Comparison of ENCODE assay signal across 9 cellular contexts in genomic region chr5:132459983-132460834, GRCh38. TPM values are rescaled to one million over a fixed set of nuclear protein-coding genes. Genes with fewer than 3 reads are reported as not detected.
DNase-seq lines count a peak whose midpoint lies in the region; ATAC-seq, FAIRE-seq and TF ChIP-seq lines count a peak whose summit lies in the region.
"Had no signal": no experiment of that assay in that cellular context is flagged by ENCODE, and none has a peak within 500 bp of the region (broad histone marks: within the 10 kb centered on the region; RNA-seq: fewer than 3 reads in every experiment).

No MANE protein-coding gene starts in this region.

- TF ChIP-seq CTCF in choroid plexus epithelial cell (conservative IDR thresholded peaks at IDR 0.05; ENCODE audit: low read depth, low read length) (peak; percentile 48), kidney (IDR thresholded peaks at IDR 0.05; ENCODE audit: borderline replicate concordance, extremely low read depth, insufficient read depth) (no peak)

- no peak overlapping the region for H3K4me3 ChIP-seq in choroid plexus epithelial cell (ENCODE audit: low read depth, low read length)
- no peak overlapping the region for H3K4me3 ChIP-seq in kidney (ENCODE audit: low read length in 2 of 2)
- H3K4me3 ChIP-seq in MG63, result no peak overlapping the region

- DNase-seq in NCI-H1092 treated with DMSO at 0.1 percent for 48 hours (lab: John Stamatoyannopoulos, UW) (peak; percentile 1), NCI-H1092 (lab: John Stamatoyannopoulos, UW) (no peak), NCI-H774 (lab: John Stamatoyannopoulos, UW) (peak; percentile 86), choroid plexus epithelial cell (ENCODE audit: low read depth) (peak; percentile 61), sciatic nerve (ENCODE audit: low spot score) (peak; percentile 56), GM03348 (ENCODE audit: low spot score) (no peak), kidney (no peak), MG63 (no peak)
- DNase-seq: RPMI8226 had no signal

- no peaks in the 10 kb centered on the region for H3K27me3 ChIP-seq in MG63

- peaks cover 24 to 46% of the 10 kb centered on the region in 2 donors for H3K4me1 ChIP-seq in kidney (ENCODE audit: control insufficient read depth in 1 of 2, insufficient read depth in 1 of 2, low read depth in 1 of 2, low read length in 2 of 2)

- no peak overlapping the region for H3K27ac ChIP-seq in kidney (ENCODE audit: low read depth in 2 of 2, low read length in 2 of 2)

- intact Hi-C loops in sciatic nerve (cut with DNase I), result no loop called here
- intact Hi-C loops in kidney (cut with DNase I), result no loop called here

- no peak overlapping the region for H3K9ac ChIP-seq in kidney (ENCODE audit: low read length in 2 of 2)

- ATAC-seq in sciatic nerve, result peak; percentile 21

- peaks cover 0 to 5% of the 10 kb centered on the region in 2 donors for H3K36me3 ChIP-seq in kidney (ENCODE audit: control insufficient read depth in 1 of 2, insufficient read depth in 2 of 2, low read length in 2 of 2)
- H3K36me3 ChIP-seq in MG63, result peaks cover 6% of the 10 kb centered on the region

- no peaks in the 10 kb centered on the region for H3K9me3 ChIP-seq in kidney (ENCODE audit: control insufficient read depth in 1 of 2, low read length in 2 of 2)
- no peaks in the 10 kb centered on the region for H3K9me3 ChIP-seq in MG63

- FAIRE-seq in kidney (lab: Jason Lieb, UNC), result no peak

RNA-seq across cellular contexts. Expression of gene IRF1, which starts 30.4 kb away (rescaled TPM):
- 52.2 TPM for total RNA-seq in sciatic nerve
- total RNA-seq in kidney, result 55.6 TPM
- polyA plus RNA-seq in kidney (ENCODE audit: insufficient read depth, low read depth, low replicate concordance), result 20.5 TPM
- total RNA-seq in MG63 (2014; rRNA removed; shearing (Covaris generic); ENCODE audit: low replicate concordance), result 14.2 and 34.7 TPM in 2 replicates

Comparison
In these comparisons a context has a peak if more than half of its experiments do, and no peak if none do; other contexts are left out.
1. DNase-seq: peak in NCI-H1092 treated with DMSO at 0.1 percent for 48 hours (single experiment), NCI-H774 (single experiment), choroid plexus epithelial cell (single experiment) and sciatic nerve (single experiment); none in NCI-H1092 (single experiment), GM03348 (single experiment), kidney (single experiment) and MG63 (single experiment).